In the genomic region with DNA sequence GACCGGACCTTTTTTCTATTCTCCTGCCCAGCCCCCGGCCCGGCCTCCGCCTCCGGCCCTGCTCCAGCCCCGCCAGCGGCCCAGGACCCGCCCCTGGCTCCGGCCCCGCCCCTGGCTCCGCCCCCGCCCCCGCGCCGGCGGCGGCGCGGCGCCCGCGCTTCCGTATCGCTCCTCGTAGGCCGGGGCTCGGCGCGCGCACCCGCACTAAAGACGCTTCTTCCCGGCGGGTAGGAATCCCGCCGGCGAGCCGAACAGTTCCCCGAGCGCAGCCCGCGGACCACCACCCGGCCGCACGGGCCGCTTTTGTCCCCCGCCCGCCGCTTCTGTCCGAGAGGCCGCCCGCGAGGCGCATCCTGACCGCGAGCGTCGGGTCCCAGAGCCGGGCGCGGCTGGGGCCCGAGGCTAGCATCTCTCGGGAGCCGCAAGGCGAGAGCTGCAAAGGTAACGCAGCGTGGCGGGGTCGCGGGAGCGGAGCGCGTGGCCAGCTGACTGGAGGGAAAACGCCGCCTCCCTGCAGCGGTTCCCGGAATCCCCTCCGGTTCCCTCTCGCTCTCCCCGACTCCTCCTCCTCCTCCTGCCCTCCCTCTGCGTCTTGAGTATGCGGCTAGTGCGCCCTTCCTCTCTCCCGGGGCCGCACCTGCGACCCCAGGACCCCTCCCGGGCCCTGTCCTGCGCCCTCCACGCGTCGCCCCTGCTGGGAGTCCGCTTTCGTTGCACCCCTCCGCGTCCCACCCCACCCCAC, we compare ENCODE assay signal across 8 cellular contexts. TPM values are rescaled to one million over a fixed set of nuclear protein-coding genes. Genes with fewer than 3 reads are reported as not detected.
DNase-seq lines count a peak whose midpoint lies in the region; ATAC-seq and TF ChIP-seq lines count a peak whose summit lies in the region.

A gene (plus strand): TSS at position 163 of the 742 bp plus-strand sequence. CDS start 11,985 bp downstream, outside the sequence.

- peaks cover 30% of the 10 kb centered on the region for H3K4me1 Mint-ChIP-seq in activated T-helper 17 cell treated with anti-CD3 and anti-CD28 coated beads, Interleukin-2, amount 50 U/mL, for 72 hours
- H3K4me1 Mint-ChIP-seq in naive thymus-derived CD8-positive, alpha-beta T cell = peaks cover 29 to 60% (median 48%) of the 10 kb centered on the region in 4 donors

- peak within 1 kb of the TSS; percentile 74 for H3K4me3 Mint-ChIP-seq in activated T-helper 17 cell treated with anti-CD3 and anti-CD28 coated beads, Interleukin-2, amount 50 U/mL, for 72 hours
- H3K4me3 Mint-ChIP-seq in naive thymus-derived CD8-positive, alpha-beta T cell = peak within 1 kb of the TSS; percentile 85 to 98 (median 92)

- DNase-seq in CMK (ENCODE audit: low read depth) = peak; percentile 57
- peak in 69 of 76 experiments; percentile 21 to 88 (median 68) for DNase-seq in HUDEP-2 (lab: John Stamatoyannopoulos, UW; ENCODE audit: unreplicated experiment in 76 of 76)
- DNase-seq in RKO (ENCODE audit: low spot score) = peak; percentile 62
- peak; percentile 38 for DNase-seq in fibroblast of mammary gland (ENCODE audit: low read depth)
- peak; percentile 41 to 83 (median 70) for DNase-seq in naive thymus-derived CD8-positive, alpha-beta T cell
- DNase-seq in stimulated activated naive CD4-positive, alpha-beta T cell treated with Interleukin-2 at 50 U/mL for 16 hours (lab: John Stamatoyannopoulos, UW) = peak; percentile 58

- TF ChIP-seq CTCF in fibroblast of mammary gland (conservative IDR thresholded peaks at IDR 0.05; ENCODE audit: control insufficient read depth, insufficient read depth, low read depth, low read length) = no peak

- H3K36me3 Mint-ChIP-seq in activated T-helper 17 cell treated with anti-CD3 and anti-CD28 coated beads, Interleukin-2, amount 50 U/mL, for 72 hours (ENCODE audit: low read depth) = peaks cover 39% of the 10 kb centered on the region
- H3K36me3 Mint-ChIP-seq in naive thymus-derived CD8-positive, alpha-beta T cell = peaks cover 0 to 20% (median 1%) of the 10 kb centered on the region in 3 donors

- peak within 1 kb of the TSS; percentile 81 for H3K4me3 ChIP-seq in fibroblast of mammary gland (ENCODE audit: control insufficient read depth, low read depth, low read length)

- POLR2A ChIA-PET in naive thymus-derived CD8-positive, alpha-beta T cell (lab: Charles Lee) = interaction anchor here (0.5 to 2.9 kb wide), 8 partner anchors 9 to 131 kb away, joined by 4 to 9 read pairs (median 4); a partner anchor contains a TSS

- H3K27me3 Mint-ChIP-seq in activated T-helper 17 cell treated with anti-CD3 and anti-CD28 coated beads, Interleukin-2, amount 50 U/mL, for 72 hours = no peaks in the 10 kb centered on the region
- H3K27me3 Mint-ChIP-seq in naive thymus-derived CD8-positive, alpha-beta T cell = no peaks in the 10 kb centered on the region

- no peaks in the 10 kb centered on the region for H3K9me3 Mint-ChIP-seq in activated T-helper 17 cell treated with anti-CD3 and anti-CD28 coated beads, Interleukin-2, amount 50 U/mL, for 72 hours
- H3K9me3 Mint-ChIP-seq in naive thymus-derived CD8-positive, alpha-beta T cell = no peaks in the 10 kb centered on the region

- ATAC-seq in GM21360 (IDR thresholded peaks at IDR 0.05; ENCODE audit: unreplicated experiment) = peak; percentile 59
- peak; percentile 64 for ATAC-seq in activated T-helper 17 cell treated with anti-CD3 and anti-CD28 coated beads, Interleukin-2, amount 50 U/mL, for 72 hours (replicated peaks)
- ATAC-seq in naive thymus-derived CD8-positive, alpha-beta T cell = peak; percentile 79 to 89

- peak within 1 kb of the TSS; percentile 81 for H3K27ac Mint-ChIP-seq in activated T-helper 17 cell treated with anti-CD3 and anti-CD28 coated beads, Interleukin-2, amount 50 U/mL, for 72 hours
- H3K27ac Mint-ChIP-seq in naive thymus-derived CD8-positive, alpha-beta T cell = peak within 1 kb of the TSS; percentile 85 to 98 (median 94)

RNA-seq across cellular contexts. Expression of the gene that starts here (rescaled TPM):
- total RNA-seq in activated T-helper 17 cell treated with anti-CD3 and anti-CD28 coated beads, Interleukin-2, amount 50 U/mL, for 72 hours = 10 to 100 TPM; 34.6 to 35.4 TPM
- total RNA-seq in naive thymus-derived CD8-positive, alpha-beta T cell = 10 to 100 TPM; 59.7 to 66.4 TPM
- 10 to 100 TPM; 53.9 to 72.9 (median 63.3) TPM for polyA plus RNA-seq in naive thymus-derived CD8-positive, alpha-beta T cell

Comparison
In these comparisons a context has a peak if more than half of its experiments do, and no peak if none do; other contexts are left out.
1. Peak in every context shown above with its lines: DNase-seq, ATAC-seq and H3K4me3 ChIP-seq.